1 cellular context compared by ENCODE assay signal in genomic region chr12:108838194-108839010, GRCh38.
TF ChIP-seq lines count a peak whose summit lies in the region.

No MANE protein-coding gene starts in this region.

TF ChIP-seq in K562, 482 proteins besides CTCF, POLR2A, EP300 and RAD21 (continued from another document and continues in another):
- no peak for TF ChIP-seq ZNF609 (CRISPR knock-in tag; IDR thresholded peaks at IDR 0.05; ENCODE audit: borderline replicate concordance)
- peak; percentile 57; the same call in 1 of the 2 replicates for TF ChIP-seq ZBED1 (IDR thresholded peaks at IDR 0.05)
- TF ChIP-seq MEF2A (IDR thresholded peaks at IDR 0.05; ENCODE audit: control insufficient read depth, low read depth, low read length): peak; percentile 94
- no peak for TF ChIP-seq ZNF263 (CRISPR knock-in tag; IDR thresholded peaks at IDR 0.05; ENCODE audit: borderline replicate concordance)
- TF ChIP-seq, protein P1, sequence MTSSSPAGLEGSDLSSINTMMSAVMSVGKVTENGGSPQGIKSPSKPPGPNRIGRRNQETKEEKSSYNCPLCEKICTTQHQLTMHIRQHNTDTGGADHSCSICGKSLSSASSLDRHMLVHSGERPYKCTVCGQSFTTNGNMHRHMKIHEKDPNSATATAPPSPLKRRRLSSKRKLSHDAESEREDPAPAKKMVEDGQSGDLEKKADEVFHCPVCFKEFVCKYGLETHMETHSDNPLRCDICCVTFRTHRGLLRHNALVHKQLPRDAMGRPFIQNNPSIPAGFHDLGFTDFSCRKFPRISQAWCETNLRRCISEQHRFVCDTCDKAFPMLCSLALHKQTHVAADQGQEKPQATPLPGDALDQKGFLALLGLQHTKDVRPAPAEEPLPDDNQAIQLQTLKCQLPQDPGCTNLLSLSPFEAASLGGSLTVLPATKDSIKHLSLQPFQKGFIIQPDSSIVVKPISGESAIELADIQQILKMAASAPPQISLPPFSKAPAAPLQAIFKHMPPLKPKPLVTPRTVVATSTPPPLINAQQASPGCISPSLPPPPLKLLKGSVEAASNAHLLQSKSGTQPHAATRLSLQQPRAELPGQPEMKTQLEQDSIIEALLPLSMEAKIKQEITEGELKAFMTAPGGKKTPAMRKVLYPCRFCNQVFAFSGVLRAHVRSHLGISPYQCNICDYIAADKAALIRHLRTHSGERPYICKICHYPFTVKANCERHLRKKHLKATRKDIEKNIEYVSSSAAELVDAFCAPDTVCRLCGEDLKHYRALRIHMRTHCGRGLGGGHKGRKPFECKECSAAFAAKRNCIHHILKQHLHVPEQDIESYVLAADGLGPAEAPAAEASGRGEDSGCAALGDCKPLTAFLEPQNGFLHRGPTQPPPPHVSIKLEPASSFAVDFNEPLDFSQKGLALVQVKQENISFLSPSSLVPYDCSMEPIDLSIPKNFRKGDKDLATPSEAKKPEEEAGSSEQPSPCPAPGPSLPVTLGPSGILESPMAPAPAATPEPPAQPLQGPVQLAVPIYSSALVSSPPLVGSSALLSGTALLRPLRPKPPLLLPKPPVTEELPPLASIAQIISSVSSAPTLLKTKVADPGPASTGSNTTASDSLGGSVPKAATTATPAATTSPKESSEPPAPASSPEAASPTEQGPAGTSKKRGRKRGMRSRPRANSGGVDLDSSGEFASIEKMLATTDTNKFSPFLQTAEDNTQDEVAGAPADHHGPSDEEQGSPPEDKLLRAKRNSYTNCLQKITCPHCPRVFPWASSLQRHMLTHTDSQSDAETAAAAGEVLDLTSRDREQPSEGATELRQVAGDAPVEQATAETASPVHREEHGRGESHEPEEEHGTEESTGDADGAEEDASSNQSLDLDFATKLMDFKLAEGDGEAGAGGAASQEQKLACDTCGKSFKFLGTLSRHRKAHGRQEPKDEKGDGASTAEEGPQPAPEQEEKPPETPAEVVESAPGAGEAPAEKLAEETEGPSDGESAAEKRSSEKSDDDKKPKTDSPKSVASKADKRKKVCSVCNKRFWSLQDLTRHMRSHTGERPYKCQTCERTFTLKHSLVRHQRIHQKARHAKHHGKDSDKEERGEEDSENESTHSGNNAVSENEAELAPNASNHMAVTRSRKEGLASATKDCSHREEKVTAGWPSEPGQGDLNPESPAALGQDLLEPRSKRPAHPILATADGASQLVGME (CRISPR knock-in tag; IDR thresholded peaks at IDR 0.05): 0 out of 2 replicates have a peak, but pooled peaks have one; percentile 15
- peak; percentile 57; the same call in 1 of the 2 replicates for TF ChIP-seq CUX1 (CRISPR knock-in tag; IDR thresholded peaks at IDR 0.05)
- peak; percentile 27; the same call in 1 of the 2 replicates for TF ChIP-seq TEAD4 (IDR thresholded peaks at IDR 0.05; ENCODE audit: low read length)
- TF ChIP-seq TEAD4 (CRISPR knock-in tag; IDR thresholded peaks at IDR 0.05; ENCODE audit: borderline replicate concordance): no peak
- TF ChIP-seq ATF7 (IDR thresholded peaks at IDR 0.05): peak; percentile 74
- TF ChIP-seq NFXL1 (CRISPR knock-in tag; IDR thresholded peaks at IDR 0.05): 0 out of 2 replicates have a peak, but pooled peaks have one; percentile 65
- peak; percentile 80; the same call in 1 of the 2 replicates for TF ChIP-seq CREB3 (tag; conservative IDR thresholded peaks at IDR 0.05; ENCODE audit: low read depth)
- TF ChIP-seq, protein P2, sequence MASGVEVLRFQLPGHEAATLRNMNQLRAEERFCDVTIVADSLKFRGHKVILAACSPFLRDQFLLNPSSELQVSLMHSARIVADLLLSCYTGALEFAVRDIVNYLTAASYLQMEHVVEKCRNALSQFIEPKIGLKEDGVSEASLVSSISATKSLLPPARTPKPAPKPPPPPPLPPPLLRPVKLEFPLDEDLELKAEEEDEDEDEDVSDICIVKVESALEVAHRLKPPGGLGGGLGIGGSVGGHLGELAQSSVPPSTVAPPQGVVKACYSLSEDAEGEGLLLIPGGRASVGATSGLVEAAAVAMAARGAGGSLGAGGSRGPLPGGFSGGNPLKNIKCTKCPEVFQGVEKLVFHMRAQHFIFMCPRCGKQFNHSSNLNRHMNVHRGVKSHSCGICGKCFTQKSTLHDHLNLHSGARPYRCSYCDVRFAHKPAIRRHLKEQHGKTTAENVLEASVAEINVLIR (CRISPR knock-in tag; IDR thresholded peaks at IDR 0.05): 0 out of 2 replicates have a peak, but pooled peaks have one; percentile 28
- TF ChIP-seq LEF1 (IDR thresholded peaks at IDR 0.05): peak; percentile 71
- TF ChIP-seq CGGBP1 (CRISPR knock-in tag; IDR thresholded peaks at IDR 0.05): no peak
- 0 out of 4 replicates have a peak, but pooled peaks of 1 of the 2 experiments have one; percentile 7 for TF ChIP-seq TBL1XR1 (IDR thresholded peaks at IDR 0.05; ENCODE audit: low read length in 2 of 2)
- TF ChIP-seq NR2C1 (IDR thresholded peaks at IDR 0.05): no peak
- TF ChIP-seq NR2C1 (tag; IDR thresholded peaks at IDR 0.05): peak; percentile 56; the same call in 1 of the 2 replicates
- no peak for TF ChIP-seq ETS2 (tag; IDR thresholded peaks at IDR 0.05; ENCODE audit: borderline replicate concordance, poor library complexity, severe bottlenecking)
- TF ChIP-seq ARID1B (IDR thresholded peaks at IDR 0.05): peak; percentile 83
- no peak for TF ChIP-seq AFF4 (CRISPR knock-in tag; IDR thresholded peaks at IDR 0.05)
